1 cellular context compared by ENCODE assay signal in genomic region chr1:208174736-208175507, GRCh38.
TF ChIP-seq lines count a peak whose summit lies in the region.

No MANE protein-coding gene starts in this region.

TF ChIP-seq in SK-N-SH, 30 proteins besides CTCF, POLR2A, EP300 and RAD21 (continued from another document):
- TF ChIP-seq FOXJ3 (CRISPR knock-in tag; IDR thresholded peaks at IDR 0.05), result no peak
- peak; percentile 70; the same call in 1 of the 2 replicates for TF ChIP-seq RCOR1 (IDR thresholded peaks at IDR 0.05; ENCODE audit: low read length)
TF ChIP-seq in SK-N-SH: peak in this region for 6.
